16 cellular contexts compared by ENCODE assay signal in the genomic region with DNA sequence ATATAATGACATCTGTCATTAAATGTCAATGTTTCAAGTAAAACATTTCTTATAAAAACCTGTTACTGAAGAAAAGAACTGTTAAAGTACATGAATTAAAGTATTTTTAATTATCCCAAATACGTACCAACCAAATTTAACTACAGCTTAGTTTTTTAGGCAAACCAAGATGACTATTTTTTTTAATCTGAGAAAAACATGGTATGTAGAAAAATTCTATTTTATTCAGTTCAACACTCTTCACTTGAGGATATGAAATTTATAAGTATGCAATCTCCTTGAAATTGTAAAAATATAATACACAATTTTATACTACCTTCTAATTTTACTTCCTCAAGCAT.
DNase-seq lines count a peak whose midpoint lies in the region; ATAC-seq and TF ChIP-seq lines count a peak whose summit lies in the region.
"Had no signal": no experiment of that assay in that cellular context is flagged by ENCODE, and none has a peak within 500 bp of the region (broad histone marks: within the 10 kb centered on the region; RNA-seq: fewer than 3 reads in every experiment).

No MANE protein-coding gene starts in this region.

- H3K9ac ChIP-seq in endodermal cell (ENCODE audit: extremely low read depth, low read length, poor library complexity, severe bottlenecking): peak overlapping the region; percentile 50
- peak overlapping the region; percentile 98 for H3K9ac ChIP-seq in mucosa of stomach (ENCODE audit: low read length)

- no peaks in the 10 kb centered on the region for H3K9me3 Mint-ChIP-seq in endodermal cell
- no peaks in the 10 kb centered on the region for H3K9me3 Mint-ChIP-seq in CD8-positive, alpha-beta T cell
- H3K9me3 Mint-ChIP-seq: neural crest cell had no signal

- no peaks in the 10 kb centered on the region for H3K27me3 ChIP-seq in AG04450 (ENCODE audit: control insufficient read depth, insufficient read depth, low read length)
- no peaks in the 10 kb centered on the region for H3K27me3 ChIP-seq in MG63
- H3K27me3 ChIP-seq in endodermal cell (ENCODE audit: control insufficient read depth, insufficient read depth, low read length, poor library complexity, severe bottlenecking): peaks cover 10% of the 10 kb centered on the region
- peaks cover 4% of the 10 kb centered on the region for H3K27me3 ChIP-seq in mucosa of stomach (ENCODE audit: control insufficient read depth, insufficient read depth, low read length)
- no peaks in the 10 kb centered on the region for H3K27me3 ChIP-seq in CD8-positive, alpha-beta T cell (ENCODE audit: insufficient read depth, low read length)

- no peaks in the 10 kb centered on the region for H3K36me3 Mint-ChIP-seq in endodermal cell (ENCODE audit: low read depth)
- peaks cover 5% of the 10 kb centered on the region for H3K36me3 Mint-ChIP-seq in CD8-positive, alpha-beta T cell

- H3K27ac ChIP-seq in AG04450 (ENCODE audit: low read depth, low read length): no peak overlapping the region
- H3K27ac ChIP-seq in endodermal cell (ENCODE audit: low read depth, low read length): no peak overlapping the region
- H3K27ac ChIP-seq in CD8-positive, alpha-beta T cell (ENCODE audit: low read depth, low read length): no peak overlapping the region
- H3K27ac ChIP-seq: lower lobe of right lung, right lobe of liver had no signal

- H3K27ac Mint-ChIP-seq in endodermal cell: no peak overlapping the region
- H3K27ac Mint-ChIP-seq in CD8-positive, alpha-beta T cell: no peak overlapping the region

- no peak for ATAC-seq in sciatic nerve
- ATAC-seq in CD8-positive, alpha-beta T cell: no peak
- ATAC-seq: lower lobe of right lung, right lobe of liver had no signal

- no CpG with 5 or more reads among the region's 1 CpG for WGBS in endodermal cell (ENCODE audit: insufficient coverage in 1 of 2, insufficient read length in 1 of 2), 2 experiments

- peaks cover 34% of the 10 kb centered on the region for H3K4me1 Mint-ChIP-seq in endodermal cell
- peaks cover 30% of the 10 kb centered on the region for H3K4me1 Mint-ChIP-seq in CD8-positive, alpha-beta T cell (ENCODE audit: low read depth)

- CTCF ChIA-PET in AG04450 (lab: Charles Lee): interaction anchor here (0.8 to 1.2 kb wide), 3 partner anchors 91 to 231 kb away, joined by 3 to 7 read pairs (median 6); no protein-coding TSS in a partner anchor
- CTCF ChIA-PET in CD8-positive, alpha-beta T cell (lab: Charles Lee): interaction anchor here (3.9 to 4.6 kb wide), 2 partner anchors 20 to 150 kb away, joined by 14 to 36 read pairs; no protein-coding TSS in a partner anchor

- peak overlapping the region; percentile 75 for H3K4me3 ChIP-seq in AG04450 (ENCODE audit: low read depth, low read length)
- peak overlapping the region; percentile 67 for H3K4me3 ChIP-seq in MG63
- H3K4me3 ChIP-seq in endodermal cell (ENCODE audit: low read length): peak overlapping the region; percentile 93
- H3K4me3 ChIP-seq in mucosa of stomach (ENCODE audit: low read length): peak overlapping the region; percentile 58
- H3K4me3 ChIP-seq in CD8-positive, alpha-beta T cell (ENCODE audit: low read depth, low read length): no peak overlapping the region
- H3K4me3 ChIP-seq: lower lobe of right lung, right lobe of liver had no signal

- DNase-seq in AG04450 (ENCODE audit: low read depth, low spot score) (no peak), MG63 (no peak), endodermal cell (no peak), sciatic nerve (ENCODE audit: low spot score) (no peak), hippocampal formation (lab: John Stamatoyannopoulos, UW) (no peak)
- no peak for DNase-seq in stimulated activated CD4-positive, alpha-beta T cell treated with anti-CD3 and anti-CD28 coated beads, Interleukin-4, amount 100 ng/mL, for 24 hours
- DNase-seq in CD8-positive, alpha-beta T cell: no peak
- DNase-seq: activated gamma-delta T cell treated with Interleukin-2 at 50 U/mL for 16 hours; AML-193; caudate nucleus; lower lobe of right lung; NCI-H1105 treated with DMSO at 0.1 percent for 48 hours; right lobe of liver; stimulated activated naive CD4-positive, alpha-beta T cell treated with Interleukin-2 at 50 U/mL for 16 hours had no signal

- intact Hi-C loops in sciatic nerve (cut with DNase I): no loop called here
- intact Hi-C loops in CD8-positive, alpha-beta T cell (cut with DNase I, micrococcal nuclease): loop anchor here (5.0 to 10.0 kb wide), 7 partner anchors 35 to 463 kb away; partner anchors contain the start of gene MTAP (in 2 of the 2)

- H3K4me1 ChIP-seq in endodermal cell (ENCODE audit: control insufficient read depth, insufficient read depth, low read length): no peaks in the 10 kb centered on the region
- H3K4me1 ChIP-seq in mucosa of stomach (ENCODE audit: control insufficient read depth, insufficient read depth, low read length): peaks cover 21% of the 10 kb centered on the region
- H3K4me1 ChIP-seq in CD8-positive, alpha-beta T cell (ENCODE audit: insufficient read depth, low read length): peaks cover 16% of the 10 kb centered on the region

- TF ChIP-seq CTCF in AG04450 (IDR thresholded peaks at IDR 0.05; ENCODE audit: low read depth, low read length) (no peak), endodermal cell (conservative IDR thresholded peaks at IDR 0.05) (no peak)
- no peak for TF ChIP-seq CTCF in CD8-positive, alpha-beta T cell (IDR thresholded peaks at IDR 0.05)

- H3K36me3 ChIP-seq in MG63 (peaks cover 54% of the 10 kb centered on the region), endodermal cell (ENCODE audit: control insufficient read depth, insufficient read depth, low read length) (no peaks in the 10 kb centered on the region), mucosa of stomach (ENCODE audit: control insufficient read depth, insufficient read depth, low read length) (no peaks in the 10 kb centered on the region)
- H3K36me3 ChIP-seq in CD8-positive, alpha-beta T cell (ENCODE audit: insufficient read depth, low read length): no peaks in the 10 kb centered on the region
- H3K36me3 ChIP-seq: lower lobe of right lung, right lobe of liver had no signal

- peak overlapping the region; percentile 75 for H3K4me3 Mint-ChIP-seq in endodermal cell
- H3K4me3 Mint-ChIP-seq in CD8-positive, alpha-beta T cell: no peak overlapping the region

- no peaks in the 10 kb centered on the region for H3K9me3 ChIP-seq in AG04450 (ENCODE audit: control insufficient read depth, insufficient read depth, low read length)
- no peaks in the 10 kb centered on the region for H3K9me3 ChIP-seq in MG63
- no peaks in the 10 kb centered on the region for H3K9me3 ChIP-seq in endodermal cell (ENCODE audit: control insufficient read depth, low read length)
- H3K9me3 ChIP-seq in mucosa of stomach (ENCODE audit: control insufficient read depth, low read length): no peaks in the 10 kb centered on the region
- no peaks in the 10 kb centered on the region for H3K9me3 ChIP-seq in CD8-positive, alpha-beta T cell (ENCODE audit: low read length)
- H3K9me3 ChIP-seq: lower lobe of right lung, right lobe of liver had no signal

- POLR2A ChIA-PET in AG04450 (lab: Yijun Ruan, JAX): interaction anchor here (1.0 kb wide), 1 partner anchor 246 kb away, joined by 4 read pairs; no protein-coding TSS in a partner anchor
- POLR2A ChIA-PET in CD8-positive, alpha-beta T cell (lab: Charles Lee): no interaction called here

- H3K27me3 Mint-ChIP-seq in endodermal cell (ENCODE audit: insufficient read depth): peaks cover 6% of the 10 kb centered on the region
- peaks cover 19% of the 10 kb centered on the region for H3K27me3 Mint-ChIP-seq in CD8-positive, alpha-beta T cell (ENCODE audit: low read depth)
